1 cellular context compared by ENCODE assay signal in the genomic region with DNA sequence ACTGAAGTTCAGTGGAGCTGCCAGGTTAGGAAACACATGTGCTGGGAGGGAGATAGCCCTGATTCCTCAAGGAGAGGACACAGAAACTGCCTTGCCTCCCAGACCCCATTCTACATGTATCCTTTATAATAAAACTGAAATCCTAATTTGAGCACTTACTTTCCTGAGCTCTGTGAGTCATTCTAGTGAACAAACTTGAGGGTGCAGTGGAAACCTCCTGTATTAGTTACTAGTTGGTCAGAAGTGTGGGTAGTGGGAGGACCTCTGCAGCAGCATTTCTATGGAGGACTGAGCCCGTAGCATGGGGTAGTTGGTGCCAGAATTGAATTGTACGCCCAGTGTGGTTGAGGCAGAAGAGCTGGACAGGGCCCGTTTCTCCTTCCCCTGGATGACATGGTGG.
TF ChIP-seq lines count a peak whose summit lies in the region.

No MANE protein-coding gene starts in this region.

TF ChIP-seq in GM12878, 131 proteins besides CTCF, POLR2A, EP300 and RAD21:
- TF ChIP-seq CBX5 (IDR thresholded peaks at IDR 0.05; ENCODE audit: low read depth) (0 out of 2 replicates have a peak, but pooled peaks have one; percentile 47), SMAD5 (IDR thresholded peaks at IDR 0.05; ENCODE audit: low read depth) (no peak), HDGF (IDR thresholded peaks at IDR 0.05) (no peak), HDAC2 (IDR thresholded peaks at IDR 0.05) (no peak), RELA (IDR thresholded peaks at IDR 0.05; ENCODE audit: borderline replicate concordance, partially characterized antibody) (no peak)
- TF ChIP-seq, protein P1, sequence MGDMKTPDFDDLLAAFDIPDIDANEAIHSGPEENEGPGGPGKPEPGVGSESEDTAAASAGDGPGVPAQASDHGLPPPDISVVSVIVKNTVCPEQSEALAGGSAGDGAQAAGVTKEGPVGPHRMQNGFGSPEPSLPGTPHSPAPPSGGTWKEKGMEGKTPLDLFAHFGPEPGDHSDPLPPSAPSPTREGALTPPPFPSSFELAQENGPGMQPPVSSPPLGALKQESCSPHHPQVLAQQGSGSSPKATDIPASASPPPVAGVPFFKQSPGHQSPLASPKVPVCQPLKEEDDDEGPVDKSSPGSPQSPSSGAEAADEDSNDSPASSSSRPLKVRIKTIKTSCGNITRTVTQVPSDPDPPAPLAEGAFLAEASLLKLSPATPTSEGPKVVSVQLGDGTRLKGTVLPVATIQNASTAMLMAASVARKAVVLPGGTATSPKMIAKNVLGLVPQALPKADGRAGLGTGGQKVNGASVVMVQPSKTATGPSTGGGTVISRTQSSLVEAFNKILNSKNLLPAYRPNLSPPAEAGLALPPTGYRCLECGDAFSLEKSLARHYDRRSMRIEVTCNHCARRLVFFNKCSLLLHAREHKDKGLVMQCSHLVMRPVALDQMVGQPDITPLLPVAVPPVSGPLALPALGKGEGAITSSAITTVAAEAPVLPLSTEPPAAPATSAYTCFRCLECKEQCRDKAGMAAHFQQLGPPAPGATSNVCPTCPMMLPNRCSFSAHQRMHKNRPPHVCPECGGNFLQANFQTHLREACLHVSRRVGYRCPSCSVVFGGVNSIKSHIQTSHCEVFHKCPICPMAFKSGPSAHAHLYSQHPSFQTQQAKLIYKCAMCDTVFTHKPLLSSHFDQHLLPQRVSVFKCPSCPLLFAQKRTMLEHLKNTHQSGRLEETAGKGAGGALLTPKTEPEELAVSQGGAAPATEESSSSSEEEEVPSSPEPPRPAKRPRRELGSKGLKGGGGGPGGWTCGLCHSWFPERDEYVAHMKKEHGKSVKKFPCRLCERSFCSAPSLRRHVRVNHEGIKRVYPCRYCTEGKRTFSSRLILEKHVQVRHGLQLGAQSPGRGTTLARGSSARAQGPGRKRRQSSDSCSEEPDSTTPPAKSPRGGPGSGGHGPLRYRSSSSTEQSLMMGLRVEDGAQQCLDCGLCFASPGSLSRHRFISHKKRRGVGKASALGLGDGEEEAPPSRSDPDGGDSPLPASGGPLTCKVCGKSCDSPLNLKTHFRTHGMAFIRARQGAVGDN (IDR thresholded peaks at IDR 0.05) = no peak
- TF ChIP-seq, protein P2, sequence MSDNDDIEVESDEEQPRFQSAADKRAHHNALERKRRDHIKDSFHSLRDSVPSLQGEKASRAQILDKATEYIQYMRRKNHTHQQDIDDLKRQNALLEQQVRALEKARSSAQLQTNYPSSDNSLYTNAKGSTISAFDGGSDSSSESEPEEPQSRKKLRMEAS (IDR thresholded peaks at IDR 0.05; ENCODE audit: low read depth, low read length) = no peak
